In genomic region chr17:70394833-70395232, GRCh38 we compare ENCODE assay signal across 35 cellular contexts.
"Had no signal": no experiment of that assay in that cellular context is flagged by ENCODE, and none has a peak within 500 bp of the region (broad histone marks: within the 10 kb centered on the region; RNA-seq: fewer than 3 reads in every experiment).

No MANE protein-coding gene starts in this region.

- H3K27me3 Mint-ChIP-seq: activated B cell treated with CpG ODN at 0.5 μM for 24 hours; activated CD4-positive, alpha-beta T cell treated with anti-CD3 and anti-CD28 coated beads, Interleukin-2, amount 10 ng/mL, durations not matched to agents 24 days and 14 days; activated CD8-positive, alpha-beta T cell treated with anti-CD3 and anti-CD28 coated beads for 36 hours; activated naive CD4-positive, alpha-beta T cell treated with anti-CD3 and anti-CD28 coated beads, Interleukin-2, amount 10 ng/mL, durations not matched to agents 7 days and 5 days; activated naive CD4-positive, alpha-beta T cell treated with anti-CD3 and anti-CD28 coated beads, Interleukin-2, amount 50 U/mL, for 24 hours; activated naive CD8-positive, alpha-beta T cell; activated naive CD8-positive, alpha-beta T cell treated with anti-CD3 and anti-CD28 coated beads, Interleukin-2, amount 10 ng/mL, durations not matched to agents 7 days and 5 days; central memory CD8-positive, alpha-beta T cell had no signal

- H3K9me3 Mint-ChIP-seq: activated B cell treated with CpG ODN at 0.5 μM for 24 hours; activated naive CD4-positive, alpha-beta T cell treated with anti-CD3 and anti-CD28 coated beads, Interleukin-2, amount 50 U/mL, for 24 hours had no signal

- H3K27ac ChIP-seq: ascending aorta, cardiac muscle cell, VCaP had no signal

- ATAC-seq: activated CD8-positive, alpha-beta T cell treated with anti-CD3 and anti-CD28 coated beads for 36 hours; activated naive CD8-positive, alpha-beta T cell treated with anti-CD3 and anti-CD28 coated beads, Interleukin-2, amount 50 U/mL, for 24 hours; activated T-cell treated with anti-CD3 and anti-CD28 coated beads, Interleukin-2, amount 50 U/mL, for 4 hours; activated T-cell treated with anti-CD3 and anti-CD28 coated beads, Interleukin-2, amount 50 U/mL, for 72 hours; activated T-helper 17 cell treated with anti-CD3 and anti-CD28 coated beads, Interleukin-2, amount 50 U/mL, for 72 hours had no signal

- H3K4me1 Mint-ChIP-seq: activated B cell treated with CpG ODN at 0.5 μM for 24 hours; activated CD4-positive, alpha-beta T cell treated with anti-CD3 and anti-CD28 coated beads, Interleukin-2, amount 10 ng/mL, durations not matched to agents 24 days and 14 days; activated naive CD4-positive, alpha-beta T cell treated with anti-CD3 and anti-CD28 coated beads, Interleukin-2, amount 10 ng/mL, durations not matched to agents 7 days and 5 days; activated naive CD4-positive, alpha-beta T cell treated with anti-CD3 and anti-CD28 coated beads, Interleukin-2, amount 50 U/mL, for 24 hours; activated naive CD8-positive, alpha-beta T cell treated with anti-CD3 and anti-CD28 coated beads, Interleukin-2, amount 10 ng/mL, durations not matched to agents 7 days and 5 days; activated naive CD8-positive, alpha-beta T cell treated with anti-CD3 and anti-CD28 coated beads, Interleukin-2, amount 50 U/mL, for 24 hours; activated T-helper 17 cell treated with anti-CD3 and anti-CD28 coated beads, Interleukin-2, amount 50 U/mL, for 72 hours; brain; central memory CD8-positive, alpha-beta T cell had no signal

- H3K9me3 ChIP-seq: ascending aorta had no signal

- H3K36me3 Mint-ChIP-seq: activated CD4-positive, alpha-beta memory T cell treated with anti-CD3 and anti-CD28 coated beads for 36 hours; activated naive CD4-positive, alpha-beta T cell treated with anti-CD3 and anti-CD28 coated beads, Interleukin-2, amount 10 ng/mL, durations not matched to agents 7 days and 5 days; activated naive CD4-positive, alpha-beta T cell treated with anti-CD3 and anti-CD28 coated beads, Interleukin-2, amount 50 U/mL, for 24 hours; activated naive CD8-positive, alpha-beta T cell; activated naive CD8-positive, alpha-beta T cell treated with anti-CD3 and anti-CD28 coated beads, Interleukin-2, amount 10 ng/mL, durations not matched to agents 7 days and 5 days; brain had no signal

- H3K4me3 Mint-ChIP-seq: activated B cell treated with CpG ODN at 0.5 μM for 24 hours; activated CD4-positive, alpha-beta memory T cell treated with anti-CD3 and anti-CD28 coated beads for 36 hours; activated CD4-positive, alpha-beta T cell treated with anti-CD3 and anti-CD28 coated beads, Interleukin-2, amount 10 ng/mL, durations not matched to agents 24 days and 14 days; activated CD8-positive, alpha-beta T cell treated with anti-CD3 and anti-CD28 coated beads for 36 hours; activated naive CD4-positive, alpha-beta T cell treated with anti-CD3 and anti-CD28 coated beads, Interleukin-2, amount 10 ng/mL, durations not matched to agents 7 days and 5 days; activated naive CD4-positive, alpha-beta T cell treated with anti-CD3 and anti-CD28 coated beads, Interleukin-2, amount 50 U/mL, for 24 hours; activated naive CD8-positive, alpha-beta T cell; activated naive CD8-positive, alpha-beta T cell treated with anti-CD3 and anti-CD28 coated beads, Interleukin-2, amount 10 ng/mL, durations not matched to agents 7 days and 5 days; activated naive CD8-positive, alpha-beta T cell treated with anti-CD3 and anti-CD28 coated beads, Interleukin-2, amount 50 U/mL, for 24 hours; activated T-cell treated with anti-CD3 and anti-CD28 coated beads, Interleukin-2, amount 50 U/mL, for 4 hours; activated T-cell treated with anti-CD3 and anti-CD28 coated beads, Interleukin-2, amount 50 U/mL, for 72 hours; activated T-helper 1 cell treated with anti-CD3 and anti-CD28 coated beads, Interleukin-12 subunit alpha, Interleukin-12 subunit beta, Interleukin-2, Interleukin-4 antibody, amounts not matched to agents 30 ng/mL and 10 ng/mL and 1 ng/mL, durations not matched to agents 14 hours and 24 hours and 36 hours; activated T-helper 17 cell treated with anti-CD3 and anti-CD28 coated beads, Interleukin-2, amount 50 U/mL, for 72 hours; brain; central memory CD8-positive, alpha-beta T cell; T-helper 1 cell treated with Interleukin-12 subunit alpha and Interleukin-12 subunit beta and Interleukin-4 antibody, amounts not matched to agents 30 μg/mL and 1 μg/mL, for 36 hours; T-helper 2 cell treated with Interferon-gamma antibody and Interleukin-4, amounts not matched to agents 5 μg/mL and 100 μg/mL, for 36 hours had no signal

- DNase-seq: activated B cell treated with CpG ODN at 0.5 μM for 24 hours; activated CD4-positive, alpha-beta memory T cell treated with anti-CD3 and anti-CD28 coated beads for 36 hours; activated CD4-positive, alpha-beta T cell treated with anti-CD3 and anti-CD28 coated beads for 4 hours; activated CD4-positive, alpha-beta T cell treated with anti-CD3 and anti-CD28 coated beads, Interleukin-2, amount 10 ng/mL, durations not matched to agents 24 days and 14 days; activated CD4-positive, alpha-beta T cell treated with anti-CD3 and anti-CD28 coated beads, Interleukin-2, amount 50 U/mL, for 1 hour; activated CD4-positive, alpha-beta T cell treated with anti-CD3 and anti-CD28 coated beads, Interleukin-2, amount 50 U/mL, for 4 hours; activated CD4-positive, CD25-positive, alpha-beta regulatory T cell treated with anti-CD3 and anti-CD28 coated beads, Interleukin-2, amount 50 U/mL, for 72 hours; activated CD8-positive, alpha-beta memory T cell treated with anti-CD3 and anti-CD28 coated beads, Interleukin-2, amount 50 U/mL, for 4 hours; activated CD8-positive, alpha-beta T cell treated with anti-CD3 and anti-CD28 coated beads for 36 hours; activated effector memory CD4-positive, alpha-beta T cell treated with anti-CD3 and anti-CD28 coated beads, Interleukin-2, amount 50 U/mL, for 16 hours; activated naive CD4-positive, alpha-beta T cell treated with anti-CD3 and anti-CD28 coated beads, Interleukin-2, amount 10 ng/mL, durations not matched to agents 7 days and 5 days; activated naive CD4-positive, alpha-beta T cell treated with Interleukin-2 at 50 U/mL for 16 hours; activated naive CD8-positive, alpha-beta T cell treated with anti-CD3 and anti-CD28 coated beads, Interleukin-2, amount 10 ng/mL, durations not matched to agents 7 days and 5 days; activated naive CD8-positive, alpha-beta T cell treated with anti-CD3 and anti-CD28 coated beads, Interleukin-2, amount 50 U/mL, for 24 hours; activated T-cell treated with anti-CD3 and anti-CD28 coated beads for 4 hours; activated T-cell treated with anti-CD3 and anti-CD28 coated beads, Interleukin-2, amount 50 U/mL, for 1 hour; activated T-cell treated with anti-CD3 and anti-CD28 coated beads, Interleukin-2, amount 50 U/mL, for 4 hours; activated T-cell treated with anti-CD3 and anti-CD28 coated beads, Interleukin-2, amount 50 U/mL, for 72 hours; amygdala; anterior cingulate cortex; caudate nucleus; cerebellar nuclear complex; T-helper 2 cell; T-helper 9 cell had no signal

- H3K27ac Mint-ChIP-seq: activated B cell treated with CpG ODN at 0.5 μM for 24 hours; activated CD4-positive, alpha-beta memory T cell treated with anti-CD3 and anti-CD28 coated beads for 36 hours; activated CD4-positive, alpha-beta T cell treated with anti-CD3 and anti-CD28 coated beads, Interleukin-2, amount 10 ng/mL, durations not matched to agents 24 days and 14 days; activated CD8-positive, alpha-beta T cell treated with anti-CD3 and anti-CD28 coated beads for 36 hours; activated naive CD4-positive, alpha-beta T cell treated with anti-CD3 and anti-CD28 coated beads, Interleukin-2, amount 10 ng/mL, durations not matched to agents 7 days and 5 days; activated naive CD4-positive, alpha-beta T cell treated with anti-CD3 and anti-CD28 coated beads, Interleukin-2, amount 50 U/mL, for 24 hours; activated naive CD8-positive, alpha-beta T cell; activated naive CD8-positive, alpha-beta T cell treated with anti-CD3 and anti-CD28 coated beads, Interleukin-2, amount 10 ng/mL, durations not matched to agents 7 days and 5 days; activated naive CD8-positive, alpha-beta T cell treated with anti-CD3 and anti-CD28 coated beads, Interleukin-2, amount 50 U/mL, for 24 hours; activated T-cell treated with anti-CD3 and anti-CD28 coated beads, Interleukin-2, amount 50 U/mL, for 72 hours; activated T-helper 1 cell treated with anti-CD3 and anti-CD28 coated beads, Interleukin-12 subunit alpha, Interleukin-12 subunit beta, Interleukin-2, Interleukin-4 antibody, amounts not matched to agents 30 ng/mL and 10 ng/mL and 1 ng/mL, durations not matched to agents 14 hours and 24 hours and 36 hours; activated T-helper 17 cell treated with anti-CD3 and anti-CD28 coated beads, Interleukin-2, amount 50 U/mL, for 72 hours; brain; T-helper 1 cell treated with Interleukin-12 subunit alpha and Interleukin-12 subunit beta and Interleukin-4 antibody, amounts not matched to agents 30 μg/mL and 1 μg/mL, for 36 hours; T-helper 2 cell treated with Interferon-gamma antibody and Interleukin-4, amounts not matched to agents 5 μg/mL and 100 μg/mL, for 36 hours had no signal

- H3K4me3 ChIP-seq: ascending aorta, cardiac muscle cell had no signal

- H3K4me1 ChIP-seq: ascending aorta had no signal

- H3K27me3 ChIP-seq: ascending aorta, cardiac muscle cell had no signal

- H3K36me3 ChIP-seq: ascending aorta, cardiac muscle cell had no signal
